In the genomic region with DNA sequence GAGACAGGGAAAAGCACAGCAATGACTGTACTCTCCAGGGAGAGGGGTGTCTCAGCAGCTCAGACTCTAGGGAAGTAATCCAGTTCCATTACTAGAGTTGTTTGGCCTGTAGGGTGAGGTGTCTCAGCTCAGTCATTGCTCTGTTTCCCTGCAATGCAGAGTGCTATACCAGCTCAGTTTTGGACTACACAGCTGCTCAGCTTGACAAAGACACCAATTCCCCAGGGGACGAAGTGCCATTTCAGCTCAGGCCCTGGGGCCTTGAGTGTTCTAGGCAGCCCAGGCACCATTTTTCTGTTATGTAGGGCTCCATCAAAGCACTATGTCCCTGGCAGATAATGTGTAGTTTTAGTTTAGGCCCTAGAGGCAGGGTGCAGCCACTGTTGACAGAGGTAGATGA, we compare ENCODE assay signal across 1 cellular context.
TF ChIP-seq lines count a peak whose summit lies in the region.

No MANE protein-coding gene starts in this region.

TF ChIP-seq in GM12878, 131 proteins besides CTCF, POLR2A, EP300 and RAD21:
- TF ChIP-seq SIN3A (IDR thresholded peaks at IDR 0.05; ENCODE audit: low read depth, low read length) (no peak), TARDBP (IDR thresholded peaks at IDR 0.05; ENCODE audit: borderline replicate concordance) (no peak), SMAD1 (IDR thresholded peaks at IDR 0.05; ENCODE audit: low read depth, partially characterized antibody) (no peak), ESRRA (IDR thresholded peaks at IDR 0.05; ENCODE audit: low read length) (no peak), CEBPB (IDR thresholded peaks at IDR 0.05; ENCODE audit: borderline replicate concordance in 1 of 2, low read depth in 2 of 2, low read length in 2 of 2) (no peak), FOXK2 (IDR thresholded peaks at IDR 0.05) (no peak), PAX5 (IDR thresholded peaks at IDR 0.05; ENCODE audit: borderline replicate concordance, low read depth, low read length) (no peak), IKZF2 (IDR thresholded peaks at IDR 0.05) (no peak), MYB (IDR thresholded peaks at IDR 0.05; ENCODE audit: borderline replicate concordance, low read depth, low read length) (no peak), FOXM1 (IDR thresholded peaks at IDR 0.05; ENCODE audit: low read depth, low read length) (no peak), RUNX3 (IDR thresholded peaks at IDR 0.05; ENCODE audit: low read length) (no peak), YBX1 (IDR thresholded peaks at IDR 0.05) (no peak), ZNF24 (IDR thresholded peaks at IDR 0.05) (no peak), STAT1 (conservative IDR thresholded peaks at IDR 0.05) (no peak)
- TF ChIP-seq, protein P1, sequence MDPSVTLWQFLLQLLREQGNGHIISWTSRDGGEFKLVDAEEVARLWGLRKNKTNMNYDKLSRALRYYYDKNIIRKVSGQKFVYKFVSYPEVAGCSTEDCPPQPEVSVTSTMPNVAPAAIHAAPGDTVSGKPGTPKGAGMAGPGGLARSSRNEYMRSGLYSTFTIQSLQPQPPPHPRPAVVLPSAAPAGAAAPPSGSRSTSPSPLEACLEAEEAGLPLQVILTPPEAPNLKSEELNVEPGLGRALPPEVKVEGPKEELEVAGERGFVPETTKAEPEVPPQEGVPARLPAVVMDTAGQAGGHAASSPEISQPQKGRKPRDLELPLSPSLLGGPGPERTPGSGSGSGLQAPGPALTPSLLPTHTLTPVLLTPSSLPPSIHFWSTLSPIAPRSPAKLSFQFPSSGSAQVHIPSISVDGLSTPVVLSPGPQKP (IDR thresholded peaks at IDR 0.05; ENCODE audit: low read depth, low read length): no peak
